Comparison of ENCODE assay signal across 8 cellular contexts in the genomic region with DNA sequence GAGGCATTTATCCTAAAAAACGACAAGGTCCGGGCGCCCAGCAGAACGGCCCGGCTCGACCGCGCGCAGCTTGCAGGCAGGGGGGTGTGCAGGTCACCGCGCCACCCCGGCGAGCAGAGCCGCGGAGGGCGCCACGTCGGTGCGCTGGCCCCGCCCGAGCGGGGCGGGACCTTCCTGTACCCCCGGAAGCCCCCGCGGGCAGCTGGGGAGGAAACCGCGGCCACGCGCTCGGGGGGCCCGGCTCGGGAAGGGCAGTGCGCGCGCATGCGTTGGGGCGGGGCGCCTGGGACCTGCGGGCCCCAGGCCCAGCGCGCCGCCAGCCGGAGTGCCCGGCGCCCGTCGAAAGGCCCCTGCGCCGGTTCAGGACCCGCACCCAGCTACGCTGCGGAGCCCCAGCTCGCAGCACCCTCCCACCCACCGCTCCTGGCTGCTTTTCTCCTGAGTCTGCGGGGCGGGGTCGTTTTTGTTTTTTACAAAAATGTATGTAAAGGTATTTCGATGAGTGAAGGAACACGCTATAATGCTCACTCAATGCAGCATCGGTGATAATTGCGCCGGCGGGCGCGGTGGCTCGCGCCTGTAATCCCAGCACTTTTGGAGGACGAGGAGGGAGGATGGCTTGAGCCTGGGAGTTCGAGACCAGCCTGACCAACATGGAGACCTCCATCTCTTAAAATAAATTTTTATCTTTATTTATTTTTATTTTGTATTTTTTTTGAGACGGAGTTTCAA. TPM values are rescaled to one million over a fixed set of nuclear protein-coding genes. Genes with fewer than 3 reads are reported as not detected.
DNase-seq lines count a peak whose midpoint lies in the region; ATAC-seq and TF ChIP-seq lines count a peak whose summit lies in the region.

No MANE protein-coding gene starts in this region.

- DNase-seq in AG08395 (ENCODE audit: low spot score) = peak; percentile 81
- DNase-seq in MM.1S = no peak
- peak; percentile 63 to 79 for DNase-seq in activated T-helper 1 cell treated with anti-CD3 and anti-CD28 coated beads, Interleukin-2, amount 50 U/mL, for 16 hours (ENCODE audit: low read depth in 1 of 2, low spot score in 1 of 2)
- no peak for DNase-seq in foreskin keratinocyte
- DNase-seq in thyroid gland = peak; percentile 71 to 73
- DNase-seq in NCI-H2196 treated with DMSO at 0.1 percent for 48 hours (lab: John Stamatoyannopoulos, UW; ENCODE audit: unreplicated experiment) = no peak

- H3K27ac ChIP-seq in MM.1S (ENCODE audit: low read length) (no peak overlapping the region), foreskin keratinocyte (no peak overlapping the region), parathyroid adenoma (no peak overlapping the region), thyroid gland (peak overlapping the region; percentile 28 to 81 (median 63))

- H3K27me3 ChIP-seq in MM.1S (replicated peaks; ENCODE audit: insufficient read depth, low read length) (peaks cover 20% of the 10 kb centered on the region), foreskin keratinocyte (no peaks in the 10 kb centered on the region), parathyroid adenoma (ENCODE audit: control insufficient read depth, insufficient read depth, low read length) (no peaks in the 10 kb centered on the region), thyroid gland (no peaks in the 10 kb centered on the region)

- ATAC-seq in GM19438 (IDR thresholded peaks at IDR 0.05; ENCODE audit: low read depth, unreplicated experiment) = peak; percentile 59
- peak; percentile 63 for ATAC-seq in foreskin keratinocyte

- H3K36me3 ChIP-seq in MM.1S (replicated peaks; ENCODE audit: insufficient read depth, low read length) (no peaks in the 10 kb centered on the region), parathyroid adenoma (ENCODE audit: control insufficient read depth, insufficient read depth, low read length) (no peaks in the 10 kb centered on the region), thyroid gland (no peaks in the 10 kb centered on the region)

- no peaks in the 10 kb centered on the region for H3K9me2 ChIP-seq in MM.1S (replicated peaks; ENCODE audit: insufficient read depth, low read length)

- H3K4me3 ChIP-seq in MM.1S (ENCODE audit: low read length) (peak overlapping the region; percentile 36; the same call in 1 of the 2 replicates), parathyroid adenoma (ENCODE audit: low read depth, low read length) (no peak overlapping the region), thyroid gland (replicated peaks in 1 of 3) (peak overlapping the region; percentile 41 to 53 (median 43))

- no peaks in the 10 kb centered on the region for H3F3A ChIP-seq in MM.1S (ENCODE audit: insufficient read depth, low read length)

- H3K9ac ChIP-seq in MM.1S (ENCODE audit: low read length) (no peak overlapping the region), parathyroid adenoma (no peak overlapping the region)

- H3K9me3 ChIP-seq in MM.1S (replicated peaks; ENCODE audit: insufficient read depth, low read length) = no peaks in the 10 kb centered on the region
- H3K9me3 ChIP-seq in parathyroid adenoma (ENCODE audit: control insufficient read depth, low read length) = no peaks in the 10 kb centered on the region
- H3K9me3 ChIP-seq in thyroid gland = no peaks in the 10 kb centered on the region

- H3K4me2 ChIP-seq in MM.1S (ENCODE audit: low read depth, low read length) (peak overlapping the region; percentile 45; the same call in 1 of the 2 replicates), parathyroid adenoma (ENCODE audit: low read length) (no peak overlapping the region)

- peak in 1 of 2 donors; percentile 45 for TF ChIP-seq POLR2A in thyroid gland (IDR thresholded peaks at IDR 0.05)

- H3K79me2 ChIP-seq in MM.1S (ENCODE audit: low read length) = no peaks in the 10 kb centered on the region
- H3K79me2 ChIP-seq in parathyroid adenoma = no peaks in the 10 kb centered on the region

- no peaks in the 10 kb centered on the region for H4K20me1 ChIP-seq in MM.1S (ENCODE audit: insufficient read depth, low read length)

- intact Hi-C loops in thyroid gland (cut with DNase I) = no loop called here

- no peak for TF ChIP-seq CTCF in MM.1S (IDR thresholded peaks at IDR 0.05; ENCODE audit: low read length)
- no peak for TF ChIP-seq CTCF in foreskin keratinocyte (conservative IDR thresholded peaks at IDR 0.05)
- TF ChIP-seq CTCF in parathyroid adenoma (IDR thresholded peaks at IDR 0.05) = no peak
- TF ChIP-seq CTCF in thyroid gland (IDR thresholded peaks at IDR 0.05) = no peak

- H3K4me1 ChIP-seq in MM.1S (ENCODE audit: low read length) (no peaks in the 10 kb centered on the region), foreskin keratinocyte (peaks cover 6% of the 10 kb centered on the region), parathyroid adenoma (no peaks in the 10 kb centered on the region), thyroid gland (peaks cover 4 to 7% of the 10 kb centered on the region in 2 donors)

- H2AFZ ChIP-seq in MM.1S (ENCODE audit: low read length) (no peak overlapping the region), parathyroid adenoma (peak overlapping the region; percentile 62)

- WGBS in thyroid gland, 2 donors = 7 to 10% methylated on average over 17 to 39 of the region's 71 CpGs

RNA-seq across cellular contexts. Expression of gene POMC, which starts 47.7 kb away (rescaled TPM):
- 0.39 and 0.71 TPM in 2 replicates for total RNA-seq in foreskin keratinocyte
- polyA plus RNA-seq in foreskin keratinocyte = 0.46 and 0.50 TPM in 2 replicates
- 10 to 100 TPM in 1 of 4 donors, 1 to 10 TPM in 3; 6.3 to 11.8 (median 9.2) TPM for total RNA-seq in thyroid gland

Comparison
In these comparisons a context has a peak if more than half of its experiments do, and no peak if none do; other contexts are left out.
1. DNase-seq: peak in AG08395 (single experiment), activated T-helper 1 cell treated with anti-CD3 and anti-CD28 coated beads, Interleukin-2, amount 50 U/mL, for 16 hours (2 of 2) and thyroid gland (2 of 2); none in MM.1S (single experiment), foreskin keratinocyte (0 of 2) and NCI-H2196 treated with DMSO at 0.1 percent for 48 hours (single experiment).
2. H3K27ac ChIP-seq: peak in thyroid gland (3 of 3); none in MM.1S (single experiment), foreskin keratinocyte (single experiment) and parathyroid adenoma (single experiment).